2 cellular contexts compared by ENCODE assay signal in the genomic region with DNA sequence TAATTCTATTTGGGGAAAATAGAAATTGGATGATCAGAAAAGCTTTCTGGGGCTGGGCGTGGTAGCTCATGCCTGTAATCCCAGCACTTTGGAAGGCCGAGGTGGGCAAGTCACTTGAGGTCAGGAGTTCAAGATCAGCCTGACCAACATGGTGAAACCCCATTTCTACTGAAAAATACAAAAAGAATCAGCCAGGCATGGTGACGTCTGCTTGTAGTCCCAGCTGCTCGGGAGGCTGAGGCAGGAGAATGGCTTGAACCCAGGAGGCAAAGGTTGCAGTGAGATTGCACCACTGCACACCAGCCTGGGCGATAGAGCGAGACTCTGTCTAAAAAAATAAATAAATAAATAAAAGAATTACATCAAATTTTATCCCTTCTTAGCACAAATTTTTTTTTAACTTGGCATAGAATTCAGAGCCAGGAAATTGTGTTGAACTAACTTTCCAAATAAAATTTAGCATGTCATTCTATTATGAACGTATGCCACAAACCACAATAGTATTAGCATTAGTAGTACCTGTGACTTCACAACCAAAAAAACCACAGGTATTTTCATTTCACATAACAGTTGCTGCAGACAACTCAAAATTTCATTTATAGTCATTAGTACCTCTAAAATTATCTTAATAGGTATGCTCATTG.
TF ChIP-seq lines count a peak whose summit lies in the region.

No MANE protein-coding gene starts in this region.

TF ChIP-seq in liver, 16 proteins besides CTCF, POLR2A, EP300 and RAD21:
- no peak for TF ChIP-seq SP1 (IDR thresholded peaks at IDR 0.05)
- peak; percentile 35 to 37 for TF ChIP-seq HNF4A (conservative IDR thresholded peaks at IDR 0.05)
- TF ChIP-seq RXRA (IDR thresholded peaks at IDR 0.05) = no peak

TF ChIP-seq in HepG2, 621 proteins besides CTCF, POLR2A, EP300 and RAD21:
- TF ChIP-seq NPAS2 (CRISPR knock-in tag; IDR thresholded peaks at IDR 0.05; ENCODE audit: borderline replicate concordance) = no peak
- TF ChIP-seq MEIS1 (CRISPR knock-in tag; IDR thresholded peaks at IDR 0.05; ENCODE audit: borderline replicate concordance) = no peak
- no peak for TF ChIP-seq MBNL3 (CRISPR knock-in tag; conservative IDR thresholded peaks at IDR 0.05)
- TF ChIP-seq ZNF335 (CRISPR knock-in tag; IDR thresholded peaks at IDR 0.05) = no peak
- no peak for TF ChIP-seq PAF1 (CRISPR knock-in tag; IDR thresholded peaks at IDR 0.05)
- TF ChIP-seq TARDBP (CRISPR knock-in tag; IDR thresholded peaks at IDR 0.05) = no peak
- TF ChIP-seq ZNF687 (CRISPR knock-in tag; IDR thresholded peaks at IDR 0.05) = no peak
- no peak for TF ChIP-seq HOXA7 (CRISPR knock-in tag; IDR thresholded peaks at IDR 0.05)
- TF ChIP-seq DDIT3 (CRISPR knock-in tag; IDR thresholded peaks at IDR 0.05) = no peak
- no peak for TF ChIP-seq MYNN (CRISPR knock-in tag; IDR thresholded peaks at IDR 0.05; ENCODE audit: low read depth)
- no peak for TF ChIP-seq ZNF318 (CRISPR knock-in tag; IDR thresholded peaks at IDR 0.05)
